In genomic region chr9:136283291-136284235, GRCh38 we compare ENCODE assay signal across 1 cellular context.
TF ChIP-seq lines count a peak whose summit lies in the region.

No MANE protein-coding gene starts in this region.

TF ChIP-seq in K562, 482 proteins besides CTCF, POLR2A, EP300 and RAD21 (continued from another document):
- TF ChIP-seq GTF3C2 (IDR thresholded peaks at IDR 0.05; ENCODE audit: borderline replicate concordance, extremely low read depth, insufficient read length) (no peak), FOXA1 (IDR thresholded peaks at IDR 0.05; ENCODE audit: borderline replicate concordance) (no peak), SMC3 (conservative IDR thresholded peaks at IDR 0.05; ENCODE audit: insufficient read depth, low read depth, low read length) (peak; percentile 84), SP1 (CRISPR knock-in tag; IDR thresholded peaks at IDR 0.05) (0 out of 2 replicates have a peak, but pooled peaks have one; percentile 20), KDM4B (IDR thresholded peaks at IDR 0.05; ENCODE audit: borderline replicate concordance in 2 of 2, low read depth in 1 of 2) (no peak), MCM7 (IDR thresholded peaks at IDR 0.05) (no peak), CC2D1A (IDR thresholded peaks at IDR 0.05) (0 out of 2 replicates have a peak, but pooled peaks have one; percentile 71), ZNF239 (CRISPR knock-in tag; IDR thresholded peaks at IDR 0.05) (no peak), JUN (IDR thresholded peaks at IDR 0.05; ENCODE audit: borderline replicate concordance, low read depth, low read length) (no peak), JUN (CRISPR knock-in tag; IDR thresholded peaks at IDR 0.05; ENCODE audit: borderline replicate concordance) (0 out of 2 replicates have a peak, but pooled peaks have one; percentile 35), FIP1L1 (IDR thresholded peaks at IDR 0.05; ENCODE audit: low read depth, low read length, poor library complexity, severe bottlenecking) (peak; percentile 20), BMI1 (IDR thresholded peaks at IDR 0.05; ENCODE audit: low read length) (no peak), SIX5 (IDR thresholded peaks at IDR 0.05; ENCODE audit: borderline replicate concordance in 1 of 2, insufficient read depth in 1 of 2, low read depth in 1 of 2, low read length in 2 of 2) (no peak), BRD9 (IDR thresholded peaks at IDR 0.05; ENCODE audit: low read depth, partially characterized antibody) (no peak), ZNF707 (CRISPR knock-in tag; conservative IDR thresholded peaks at IDR 0.05) (no peak), STAG1 (CRISPR knock-in tag; IDR thresholded peaks at IDR 0.05; ENCODE audit: borderline replicate concordance) (peak; percentile 92), RNF219 (CRISPR knock-in tag; IDR thresholded peaks at IDR 0.05) (no peak), PTBP1 (IDR thresholded peaks at IDR 0.05; ENCODE audit: low read depth, low read length) (no peak), ZNF280B (CRISPR knock-in tag; IDR thresholded peaks at IDR 0.05) (no peak), NR0B1 (IDR thresholded peaks at IDR 0.05; ENCODE audit: partially characterized antibody) (no peak), XRCC5 (IDR thresholded peaks at IDR 0.05; ENCODE audit: low read depth, low read length) (peak; percentile 75), ZBTB26 (CRISPR knock-in tag; IDR thresholded peaks at IDR 0.05) (0 out of 2 replicates have a peak, but pooled peaks have one; percentile 49), MYC (IDR thresholded peaks at IDR 0.05; ENCODE audit: low read depth, low read length) (peak; percentile 38; the same call in 1 of the 2 replicates), MYC (CRISPR knock-in tag; IDR thresholded peaks at IDR 0.05; ENCODE audit: borderline replicate concordance, low read depth) (no peak), BRD4 (IDR thresholded peaks at IDR 0.05) (no peak), MYNN (IDR thresholded peaks at IDR 0.05) (peak; percentile 53; the same call in 1 of the 2 replicates), MYNN (CRISPR knock-in tag; IDR thresholded peaks at IDR 0.05) (no peak), CHAMP1 (IDR thresholded peaks at IDR 0.05) (no peak), SNRNP70 (optimal IDR thresholded peaks at IDR 0.05; ENCODE audit: low read depth, low read length) (no peak), DEAF1 (CRISPR knock-in tag; IDR thresholded peaks at IDR 0.05) (peak; percentile 73), DACH1 (IDR thresholded peaks at IDR 0.05; ENCODE audit: partially characterized antibody) (no peak), POU5F1 (IDR thresholded peaks at IDR 0.05; ENCODE audit: borderline replicate concordance, low read depth, low read length, partially characterized antibody) (no peak), ZNF77 (CRISPR knock-in tag; IDR thresholded peaks at IDR 0.05) (no peak)
